ENCODE assay signal across 17 cellular contexts in genomic region chr15:70723124-70723427, GRCh38.
"Had no signal": no experiment of that assay in that cellular context is flagged by ENCODE, and none has a peak within 500 bp of the region (broad histone marks: within the 10 kb centered on the region; RNA-seq: fewer than 3 reads in every experiment).

No MANE protein-coding gene starts in this region.

- H3K4me1 Mint-ChIP-seq: activated B cell treated with CpG ODN at 0.5 μM for 24 hours; activated CD4-positive, alpha-beta T cell treated with anti-CD3 and anti-CD28 coated beads, Interleukin-2, amount 10 ng/mL, durations not matched to agents 24 days and 14 days; activated CD8-positive, alpha-beta memory T cell treated with anti-CD3 and anti-CD28 coated beads, Interleukin-2, amount 10 ng/mL, durations not matched to agents 7 days and 5 days had no signal

- H3K4me3 Mint-ChIP-seq: activated B cell treated with CpG ODN at 0.5 μM for 24 hours; activated CD4-positive, alpha-beta T cell treated with anti-CD3 and anti-CD28 coated beads, Interleukin-2, amount 10 ng/mL, durations not matched to agents 24 days and 14 days; activated CD8-positive, alpha-beta memory T cell treated with anti-CD3 and anti-CD28 coated beads, Interleukin-2, amount 10 ng/mL, durations not matched to agents 7 days and 5 days; activated naive CD4-positive, alpha-beta T cell treated with anti-CD3 and anti-CD28 coated beads for 36 hours; activated naive CD8-positive, alpha-beta T cell; activated T-cell treated with anti-CD3 and anti-CD28 coated beads, Interleukin-2, amount 50 U/mL, for 24 hours; brain; T-helper 1 cell treated with Interleukin-12 subunit alpha and Interleukin-12 subunit beta and Interleukin-4 antibody, amounts not matched to agents 30 μg/mL and 1 μg/mL, for 36 hours had no signal

- H3K9me3 ChIP-seq: SJSA1 had no signal

- H3K27me3 ChIP-seq: SJSA1 had no signal

- ATAC-seq: activated CD8-positive, alpha-beta memory T cell treated with anti-CD3 and anti-CD28 coated beads, Interleukin-2, amount 10 ng/mL, durations not matched to agents 7 days and 5 days had no signal

- DNase-seq: activated B cell treated with CpG ODN at 0.5 μM for 24 hours; activated CD4-positive, alpha-beta T cell treated with anti-CD3 and anti-CD28 coated beads for 1 hour; activated CD4-positive, alpha-beta T cell treated with anti-CD3 and anti-CD28 coated beads, Interleukin-2, amount 10 ng/mL, durations not matched to agents 24 days and 14 days; activated CD4-positive, alpha-beta T cell treated with anti-CD3 and anti-CD28 coated beads, Interleukin-2, amount 50 U/mL, for 48 hours; activated CD8-positive, alpha-beta memory T cell treated with anti-CD3 and anti-CD28 coated beads, Interleukin-2, amount 10 ng/mL, durations not matched to agents 7 days and 5 days; activated gamma-delta T cell; activated naive CD4-positive, alpha-beta T cell treated with anti-CD3 and anti-CD28 coated beads for 36 hours; activated T-cell treated with anti-CD3 and anti-CD28 coated beads, Interleukin-2, amount 50 U/mL, for 24 hours; amygdala; NCI-H1048; NCI-H1930; NCI-H226; NCI-H510A had no signal

- H3K27ac Mint-ChIP-seq: activated B cell treated with CpG ODN at 0.5 μM for 24 hours; activated CD4-positive, alpha-beta T cell treated with anti-CD3 and anti-CD28 coated beads, Interleukin-2, amount 10 ng/mL, durations not matched to agents 24 days and 14 days; activated CD8-positive, alpha-beta memory T cell treated with anti-CD3 and anti-CD28 coated beads, Interleukin-2, amount 10 ng/mL, durations not matched to agents 7 days and 5 days; activated naive CD4-positive, alpha-beta T cell treated with anti-CD3 and anti-CD28 coated beads for 36 hours; activated naive CD8-positive, alpha-beta T cell; activated T-cell treated with anti-CD3 and anti-CD28 coated beads, Interleukin-2, amount 50 U/mL, for 24 hours; T-helper 1 cell treated with Interleukin-12 subunit alpha and Interleukin-12 subunit beta and Interleukin-4 antibody, amounts not matched to agents 30 μg/mL and 1 μg/mL, for 36 hours had no signal

- H3K36me3 Mint-ChIP-seq: activated CD8-positive, alpha-beta memory T cell treated with anti-CD3 and anti-CD28 coated beads, Interleukin-2, amount 10 ng/mL, durations not matched to agents 7 days and 5 days; activated naive CD8-positive, alpha-beta T cell; brain had no signal

- H3K27ac ChIP-seq: SJSA1 had no signal

- H3K4me3 ChIP-seq: SJSA1 had no signal

- H3K9me3 Mint-ChIP-seq: activated B cell treated with CpG ODN at 0.5 μM for 24 hours; activated CD4-positive, alpha-beta T cell treated with anti-CD3 and anti-CD28 coated beads, Interleukin-2, amount 10 ng/mL, durations not matched to agents 24 days and 14 days; activated naive CD4-positive, alpha-beta T cell treated with anti-CD3 and anti-CD28 coated beads for 36 hours; activated T-cell treated with anti-CD3 and anti-CD28 coated beads, Interleukin-2, amount 50 U/mL, for 24 hours; T-helper 1 cell treated with Interleukin-12 subunit alpha and Interleukin-12 subunit beta and Interleukin-4 antibody, amounts not matched to agents 30 μg/mL and 1 μg/mL, for 36 hours had no signal
